Comparison of ENCODE assay signal across 9 cellular contexts in the genomic region with DNA sequence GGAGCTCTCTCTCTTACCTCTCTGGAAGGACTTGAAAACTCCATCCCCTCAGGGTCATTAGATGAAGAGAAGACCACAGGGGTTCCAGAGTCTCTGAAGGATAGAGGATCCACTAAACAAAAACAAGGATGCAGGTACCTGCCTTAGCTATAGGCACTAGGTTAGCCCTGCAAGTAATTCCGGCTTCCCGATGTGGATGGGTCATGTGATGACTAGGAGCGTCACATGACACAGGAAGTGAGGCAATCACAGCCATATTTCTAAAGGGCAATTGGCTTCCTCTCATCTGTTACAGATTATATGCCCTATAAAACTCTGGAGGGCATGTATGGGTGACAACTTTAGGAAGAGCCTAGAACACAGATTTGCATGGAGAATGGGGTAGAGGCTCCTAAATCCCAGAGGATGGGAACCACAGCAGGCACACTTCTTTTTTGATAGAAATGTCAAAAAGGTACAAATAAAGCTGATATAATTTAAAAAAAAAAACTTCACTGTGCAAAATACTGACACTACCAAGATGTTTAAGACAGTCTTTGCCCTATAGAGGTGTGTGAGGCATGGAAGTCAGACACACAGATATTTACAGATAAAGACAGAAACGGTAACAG. TPM values are rescaled to one million over a fixed set of nuclear protein-coding genes. Genes with fewer than 3 reads are reported as not detected.
DNase-seq lines count a peak whose midpoint lies in the region; ATAC-seq, FAIRE-seq and TF ChIP-seq lines count a peak whose summit lies in the region.
"Had no signal": no experiment of that assay in that cellular context is flagged by ENCODE, and none has a peak within 500 bp of the region (broad histone marks: within the 10 kb centered on the region; RNA-seq: fewer than 3 reads in every experiment).

No MANE protein-coding gene starts in this region.

- peaks cover 0 to 4% (median 0%) of the 10 kb centered on the region in 3 donors for H3K9me3 Mint-ChIP-seq in T-cell
- H3K9me3 Mint-ChIP-seq in astrocyte (ENCODE audit: unreplicated experiment), result no peaks in the 10 kb centered on the region

- H3K79me2 ChIP-seq in astrocyte (ENCODE audit: insufficient read depth, low read length), result peaks cover 7% of the 10 kb centered on the region

- H3K9ac ChIP-seq in astrocyte (ENCODE audit: low read length), result peak overlapping the region; percentile 76

- peak overlapping the region; percentile 38 for H3K27ac ChIP-seq in astrocyte (ENCODE audit: low read depth, low read length)

- no peaks in the 10 kb centered on the region for H3K9me3 ChIP-seq in astrocyte (ENCODE audit: insufficient read depth, low read depth, low read length)

- H3K27ac Mint-ChIP-seq in T-cell (peak overlapping the region; percentile 71 to 94), astrocyte (ENCODE audit: unreplicated experiment) (peak overlapping the region; percentile 66)

- POLR2A ChIA-PET in T-cell (lab: Charles Lee), result interaction anchor here in 1 of 2 donors (0.6 kb wide), 2 partner anchors 18 to 324 kb away, joined by 3 read pairs; no protein-coding TSS in a partner anchor

- peak in 3 of 4 experiments; percentile 36 to 53 (median 39) for ATAC-seq in T-cell (replicated peaks in 1 of 4)
- ATAC-seq in left ventricle myocardium superior, result peak; percentile 33
- ATAC-seq in GM18858 (IDR thresholded peaks at IDR 0.05; ENCODE audit: unreplicated experiment), result no peak

- intact Hi-C loops in left ventricle myocardium superior (cut with micrococcal nuclease), result no loop called here
- intact Hi-C loops in posterior vena cava (cut with DNase I), result no loop called here

- H3K36me3 Mint-ChIP-seq in T-cell, result peaks cover 21% of the 10 kb centered on the region
- peaks cover 22% of the 10 kb centered on the region for H3K36me3 Mint-ChIP-seq in astrocyte (ENCODE audit: low read depth, unreplicated experiment)

- FAIRE-seq in astrocyte (lab: Jason Lieb, UNC), result no peak
- FAIRE-seq: A204.1 had no signal

- peaks cover 2% of the 10 kb centered on the region for H3K36me3 ChIP-seq in astrocyte (ENCODE audit: insufficient read depth, low read length)

- peak overlapping the region; percentile 59 for H3K4me3 ChIP-seq in astrocyte (ENCODE audit: insufficient read depth, low read depth, low read length)

- peaks cover 9% of the 10 kb centered on the region for H3K4me1 ChIP-seq in astrocyte (ENCODE audit: insufficient read depth, low read length)

- CTCF ChIA-PET in T-cell (lab: Charles Lee), result interaction anchor here (0.7 to 1.2 kb wide), 4 partner anchors 11 to 47 kb away, joined by 3 read pairs; no protein-coding TSS in a partner anchor

- H3K4me2 ChIP-seq in astrocyte (ENCODE audit: low read length), result peak overlapping the region; percentile 86

- no peaks in the 10 kb centered on the region for H4K20me1 ChIP-seq in astrocyte (ENCODE audit: insufficient read depth, low read length)

- no peak for TF ChIP-seq CTCF in astrocyte (IDR thresholded peaks at IDR 0.05; ENCODE audit: insufficient read depth, low read depth, low read length)

- H2AFZ ChIP-seq in astrocyte (ENCODE audit: low read depth, low read length), result peak overlapping the region; percentile 49

- H3K4me1 Mint-ChIP-seq in T-cell, result peaks cover 45 to 63% (median 50%) of the 10 kb centered on the region in 3 donors
- peaks cover 11% of the 10 kb centered on the region for H3K4me1 Mint-ChIP-seq in astrocyte (ENCODE audit: low read depth, unreplicated experiment)

- H3K27me3 ChIP-seq in astrocyte (ENCODE audit: insufficient read depth, low read length), result no peaks in the 10 kb centered on the region

- DNase-seq in NCI-H1417 (lab: John Stamatoyannopoulos, UW), result peak; percentile 64 to 97 (median 84)
- no peak for DNase-seq in NCI-H1417 treated with DMSO at 0.1 percent for 48 hours (lab: John Stamatoyannopoulos, UW)
- peak; percentile 43 to 78 for DNase-seq in NCI-H1930 (lab: John Stamatoyannopoulos, UW)
- DNase-seq in T-cell, result peak in 32 of 34 experiments; percentile 28 to 75 (median 57)
- DNase-seq in astrocyte (ENCODE audit: low read depth), result peak; percentile 55
- no peak for DNase-seq in left ventricle myocardium superior
- peak; percentile 80 for DNase-seq in posterior vena cava (ENCODE audit: low spot score)

- H3K4me3 Mint-ChIP-seq in T-cell (peak overlapping the region; percentile 83 to 93 (median 87)), astrocyte (ENCODE audit: unreplicated experiment) (peak overlapping the region; percentile 85)

- H3K27me3 Mint-ChIP-seq in T-cell (peaks cover 3 to 4% of the 10 kb centered on the region in 2 donors), astrocyte (ENCODE audit: low read depth, unreplicated experiment) (no peaks in the 10 kb centered on the region)

RNA-seq across cellular contexts. Expression of gene ENTREP3, which starts 14.1 kb away (rescaled TPM):
- total RNA-seq in T-cell (10 to 100 TPM; 10.2 to 17.3 (median 15.5) TPM), astrocyte (51.1 and 51.7 TPM in 2 replicates), left ventricle myocardium superior (15.0 TPM), posterior vena cava (10 to 100 TPM; 21.3 to 25.3 TPM)

RNA-seq across cellular contexts. Expression of gene SCAMP3, which starts 21.0 kb away (rescaled TPM):
- total RNA-seq in T-cell (100 to 1,000 TPM in 2 of 5 donors, 10 to 100 TPM in 3; 54.7 to 101 (median 97.4) TPM), astrocyte (68.9 and 70.3 TPM in 2 replicates), left ventricle myocardium superior (62.7 TPM), posterior vena cava (10 to 100 TPM; 34.7 to 37.3 TPM)

RNA-seq across cellular contexts. Expression of gene CLK2, which starts 32.1 kb away (rescaled TPM):
- total RNA-seq in T-cell (100 to 1,000 TPM in 3 of 5 donors, 10 to 100 TPM in 2; 76.4 to 123 (median 110) TPM), astrocyte (31.7 and 36.1 TPM in 2 replicates), left ventricle myocardium superior (18.9 TPM), posterior vena cava (10 to 100 TPM; 31.2 to 32.3 TPM)

RNA-seq across cellular contexts. Expression of gene MTX1, which starts 32.7 kb away (rescaled TPM):
- total RNA-seq in T-cell, result 10 to 100 TPM; 20.4 to 28.4 (median 25.1) TPM
- 39.8 and 41.8 TPM in 2 replicates for total RNA-seq in astrocyte
- total RNA-seq in left ventricle myocardium superior, result 14.1 TPM
- 10 to 100 TPM; 20.9 to 26.8 TPM for total RNA-seq in posterior vena cava

RNA-seq across cellular contexts. Expression of gene THBS3, which starts 33.5 kb away (rescaled TPM):
- total RNA-seq in T-cell (10 to 100 TPM; 24.1 to 43.9 (median 34.0) TPM), astrocyte (153 and 162 TPM in 2 replicates), left ventricle myocardium superior (6.3 TPM), posterior vena cava (10 to 100 TPM; 46.3 to 96.6 TPM)

Comparison
In these comparisons a context has a peak if more than half of its experiments do, and no peak if none do; other contexts are left out.
1. DNase-seq: peak in NCI-H1417 (3 of 3), NCI-H1930 (2 of 2), T-cell (32 of 34), astrocyte (single experiment) and posterior vena cava (single experiment); none in NCI-H1417 treated with DMSO at 0.1 percent for 48 hours (single experiment) and left ventricle myocardium superior (single experiment).